ENCODE assay signal across 1 cellular context in the genomic region with DNA sequence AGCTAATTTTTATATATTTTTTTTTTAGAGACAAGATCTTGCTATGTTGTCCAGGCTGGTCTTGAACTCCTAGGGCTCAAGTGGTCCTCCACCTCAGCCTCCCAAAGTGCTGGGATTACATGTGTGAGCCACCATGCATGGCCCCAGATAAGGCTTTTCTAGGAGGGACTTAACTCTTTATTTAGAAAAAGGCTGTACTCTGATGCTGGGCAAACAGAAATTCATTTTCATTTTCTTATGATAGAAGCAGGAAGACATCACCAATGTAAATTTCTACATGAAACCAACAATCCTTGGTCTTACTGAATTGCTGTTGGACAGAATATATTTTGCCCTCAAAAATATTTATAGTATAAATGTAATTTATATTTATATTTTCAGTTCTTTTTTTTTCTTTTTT.
TF ChIP-seq lines count a peak whose summit lies in the region.

No MANE protein-coding gene starts in this region.

TF ChIP-seq in GM12878, 131 proteins besides CTCF, POLR2A, EP300 and RAD21:
- TF ChIP-seq SREBF1 (IDR thresholded peaks at IDR 0.05; ENCODE audit: low read length), result no peak
- no peak for TF ChIP-seq ZZZ3 (IDR thresholded peaks at IDR 0.05; ENCODE audit: control insufficient read depth, insufficient read length, low read depth)
- TF ChIP-seq, protein P1, sequence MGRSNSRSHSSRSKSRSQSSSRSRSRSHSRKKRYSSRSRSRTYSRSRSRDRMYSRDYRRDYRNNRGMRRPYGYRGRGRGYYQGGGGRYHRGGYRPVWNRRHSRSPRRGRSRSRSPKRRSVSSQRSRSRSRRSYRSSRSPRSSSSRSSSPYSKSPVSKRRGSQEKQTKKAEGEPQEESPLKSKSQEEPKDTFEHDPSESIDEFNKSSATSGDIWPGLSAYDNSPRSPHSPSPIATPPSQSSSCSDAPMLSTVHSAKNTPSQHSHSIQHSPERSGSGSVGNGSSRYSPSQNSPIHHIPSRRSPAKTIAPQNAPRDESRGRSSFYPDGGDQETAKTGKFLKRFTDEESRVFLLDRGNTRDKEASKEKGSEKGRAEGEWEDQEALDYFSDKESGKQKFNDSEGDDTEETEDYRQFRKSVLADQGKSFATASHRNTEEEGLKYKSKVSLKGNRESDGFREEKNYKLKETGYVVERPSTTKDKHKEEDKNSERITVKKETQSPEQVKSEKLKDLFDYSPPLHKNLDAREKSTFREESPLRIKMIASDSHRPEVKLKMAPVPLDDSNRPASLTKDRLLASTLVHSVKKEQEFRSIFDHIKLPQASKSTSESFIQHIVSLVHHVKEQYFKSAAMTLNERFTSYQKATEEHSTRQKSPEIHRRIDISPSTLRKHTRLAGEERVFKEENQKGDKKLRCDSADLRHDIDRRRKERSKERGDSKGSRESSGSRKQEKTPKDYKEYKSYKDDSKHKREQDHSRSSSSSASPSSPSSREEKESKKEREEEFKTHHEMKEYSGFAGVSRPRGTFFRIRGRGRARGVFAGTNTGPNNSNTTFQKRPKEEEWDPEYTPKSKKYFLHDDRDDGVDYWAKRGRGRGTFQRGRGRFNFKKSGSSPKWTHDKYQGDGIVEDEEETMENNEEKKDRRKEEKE (IDR thresholded peaks at IDR 0.05), result no peak
- no peak for TF ChIP-seq HDAC2 (IDR thresholded peaks at IDR 0.05)
- TF ChIP-seq ZNF217 (IDR thresholded peaks at IDR 0.05), result no peak
- TF ChIP-seq, protein P2, sequence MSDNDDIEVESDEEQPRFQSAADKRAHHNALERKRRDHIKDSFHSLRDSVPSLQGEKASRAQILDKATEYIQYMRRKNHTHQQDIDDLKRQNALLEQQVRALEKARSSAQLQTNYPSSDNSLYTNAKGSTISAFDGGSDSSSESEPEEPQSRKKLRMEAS (IDR thresholded peaks at IDR 0.05; ENCODE audit: low read depth, low read length), result no peak
